Comparison of ENCODE assay signal across 10 cellular contexts in the genomic region with DNA sequence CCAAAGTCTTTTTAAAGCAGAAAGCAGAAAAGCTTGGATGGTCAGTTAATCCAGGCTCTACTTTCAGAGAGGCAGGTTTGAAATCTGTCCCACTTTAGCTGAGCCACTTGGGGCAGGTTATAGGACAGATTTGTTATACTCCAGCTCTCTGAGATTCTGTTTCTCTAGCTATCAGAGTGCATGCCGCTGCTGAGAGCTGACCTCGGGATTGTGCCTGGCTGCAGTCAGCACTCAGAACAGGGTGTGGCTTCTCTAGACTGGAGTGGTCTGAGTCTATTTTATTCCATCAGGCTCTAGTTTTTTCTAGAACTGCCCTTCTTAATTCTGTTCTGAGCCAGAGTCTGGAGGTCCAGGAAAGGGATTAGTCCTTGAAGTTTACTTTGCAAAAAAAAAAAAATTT.
"Had no signal": no experiment of that assay in that cellular context is flagged by ENCODE, and none has a peak within 500 bp of the region (broad histone marks: within the 10 kb centered on the region; RNA-seq: fewer than 3 reads in every experiment).

No MANE protein-coding gene starts in this region.

- H3K9me3 ChIP-seq: esophagus squamous epithelium had no signal

- H3K36me3 ChIP-seq: esophagus squamous epithelium had no signal

- H3K27ac ChIP-seq: esophagus squamous epithelium, parathyroid adenoma had no signal

- ATAC-seq: activated CD4-positive, CD25-positive, alpha-beta regulatory T cell treated with anti-CD3 and anti-CD28 coated beads, Interleukin-2, amount 50 U/mL, for 24 hours; activated T-helper 17 cell treated with anti-CD3 and anti-CD28 coated beads, Interleukin-2, amount 50 U/mL, for 72 hours; stimulated activated naive CD8-positive, alpha-beta T cell treated with anti-CD3 and anti-CD28 coated beads, Interleukin-15, Interleukin-2, amounts not matched to agents 100 U/mL and 50 U/mL, for 24 hours had no signal

- H3K4me1 ChIP-seq: esophagus squamous epithelium, parathyroid adenoma had no signal

- H3K79me2 ChIP-seq: parathyroid adenoma had no signal

- DNase-seq: activated CD4-positive, alpha-beta T cell treated with anti-CD3 and anti-CD28 coated beads, Interleukin-2, amount 50 U/mL, for 1 hour; activated naive CD4-positive, alpha-beta T cell treated with anti-CD3 and anti-CD28 coated beads, Interleukin-2, amount 10 ng/mL, durations not matched to agents 7 days and 5 days; esophagus squamous epithelium; naive B cell; stimulated activated naive CD8-positive, alpha-beta T cell treated with anti-CD3 and anti-CD28 coated beads, Interleukin-15, Interleukin-2, amounts not matched to agents 100 U/mL and 50 U/mL, for 24 hours had no signal

- FAIRE-seq: colon had no signal

- H3K4me3 ChIP-seq: esophagus squamous epithelium, lung had no signal

- H2AFZ ChIP-seq: parathyroid adenoma had no signal

- H3K9ac ChIP-seq: parathyroid adenoma had no signal
